In the genomic region with DNA sequence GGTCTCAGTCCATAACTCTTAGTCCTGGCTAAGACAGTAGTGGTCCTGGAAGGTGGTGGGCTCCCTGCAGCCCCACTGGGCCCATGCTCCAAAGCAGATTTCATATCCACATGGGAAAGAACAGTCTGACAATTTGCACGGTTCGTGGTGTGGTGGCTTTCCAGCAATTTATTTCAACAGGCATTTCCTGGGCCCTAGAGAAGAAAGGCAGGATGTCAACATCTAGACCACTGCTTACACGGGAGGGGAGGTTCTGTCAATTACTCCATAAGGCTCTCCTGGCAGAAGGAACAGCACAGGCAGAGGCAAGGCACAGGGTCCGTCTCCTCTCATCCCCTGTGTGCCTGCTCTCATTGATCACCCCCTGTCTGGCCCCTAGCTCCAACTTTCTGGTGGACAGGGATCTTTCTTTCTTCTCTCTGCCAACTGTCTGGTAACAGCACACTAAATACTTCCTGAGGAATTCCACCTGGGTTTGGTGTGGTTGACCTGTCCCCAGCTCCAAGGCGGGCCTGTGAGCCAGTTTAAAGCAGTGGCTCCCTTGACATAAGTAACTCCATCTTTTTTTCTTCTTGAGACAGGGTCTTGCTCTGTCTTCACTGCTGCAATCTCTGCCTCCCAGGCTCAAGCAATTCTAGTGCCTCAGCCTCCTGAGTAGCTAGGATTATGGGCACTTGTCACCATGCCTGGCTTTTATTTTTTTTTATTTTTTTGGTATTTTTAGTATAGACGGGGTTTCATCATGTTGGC, we compare ENCODE assay signal across 1 cellular context.
TF ChIP-seq lines count a peak whose summit lies in the region.

No MANE protein-coding gene starts in this region.

TF ChIP-seq in GM23338, 12 proteins besides CTCF, POLR2A, EP300 and RAD21 (continued from another document):
- TF ChIP-seq, protein P1, sequence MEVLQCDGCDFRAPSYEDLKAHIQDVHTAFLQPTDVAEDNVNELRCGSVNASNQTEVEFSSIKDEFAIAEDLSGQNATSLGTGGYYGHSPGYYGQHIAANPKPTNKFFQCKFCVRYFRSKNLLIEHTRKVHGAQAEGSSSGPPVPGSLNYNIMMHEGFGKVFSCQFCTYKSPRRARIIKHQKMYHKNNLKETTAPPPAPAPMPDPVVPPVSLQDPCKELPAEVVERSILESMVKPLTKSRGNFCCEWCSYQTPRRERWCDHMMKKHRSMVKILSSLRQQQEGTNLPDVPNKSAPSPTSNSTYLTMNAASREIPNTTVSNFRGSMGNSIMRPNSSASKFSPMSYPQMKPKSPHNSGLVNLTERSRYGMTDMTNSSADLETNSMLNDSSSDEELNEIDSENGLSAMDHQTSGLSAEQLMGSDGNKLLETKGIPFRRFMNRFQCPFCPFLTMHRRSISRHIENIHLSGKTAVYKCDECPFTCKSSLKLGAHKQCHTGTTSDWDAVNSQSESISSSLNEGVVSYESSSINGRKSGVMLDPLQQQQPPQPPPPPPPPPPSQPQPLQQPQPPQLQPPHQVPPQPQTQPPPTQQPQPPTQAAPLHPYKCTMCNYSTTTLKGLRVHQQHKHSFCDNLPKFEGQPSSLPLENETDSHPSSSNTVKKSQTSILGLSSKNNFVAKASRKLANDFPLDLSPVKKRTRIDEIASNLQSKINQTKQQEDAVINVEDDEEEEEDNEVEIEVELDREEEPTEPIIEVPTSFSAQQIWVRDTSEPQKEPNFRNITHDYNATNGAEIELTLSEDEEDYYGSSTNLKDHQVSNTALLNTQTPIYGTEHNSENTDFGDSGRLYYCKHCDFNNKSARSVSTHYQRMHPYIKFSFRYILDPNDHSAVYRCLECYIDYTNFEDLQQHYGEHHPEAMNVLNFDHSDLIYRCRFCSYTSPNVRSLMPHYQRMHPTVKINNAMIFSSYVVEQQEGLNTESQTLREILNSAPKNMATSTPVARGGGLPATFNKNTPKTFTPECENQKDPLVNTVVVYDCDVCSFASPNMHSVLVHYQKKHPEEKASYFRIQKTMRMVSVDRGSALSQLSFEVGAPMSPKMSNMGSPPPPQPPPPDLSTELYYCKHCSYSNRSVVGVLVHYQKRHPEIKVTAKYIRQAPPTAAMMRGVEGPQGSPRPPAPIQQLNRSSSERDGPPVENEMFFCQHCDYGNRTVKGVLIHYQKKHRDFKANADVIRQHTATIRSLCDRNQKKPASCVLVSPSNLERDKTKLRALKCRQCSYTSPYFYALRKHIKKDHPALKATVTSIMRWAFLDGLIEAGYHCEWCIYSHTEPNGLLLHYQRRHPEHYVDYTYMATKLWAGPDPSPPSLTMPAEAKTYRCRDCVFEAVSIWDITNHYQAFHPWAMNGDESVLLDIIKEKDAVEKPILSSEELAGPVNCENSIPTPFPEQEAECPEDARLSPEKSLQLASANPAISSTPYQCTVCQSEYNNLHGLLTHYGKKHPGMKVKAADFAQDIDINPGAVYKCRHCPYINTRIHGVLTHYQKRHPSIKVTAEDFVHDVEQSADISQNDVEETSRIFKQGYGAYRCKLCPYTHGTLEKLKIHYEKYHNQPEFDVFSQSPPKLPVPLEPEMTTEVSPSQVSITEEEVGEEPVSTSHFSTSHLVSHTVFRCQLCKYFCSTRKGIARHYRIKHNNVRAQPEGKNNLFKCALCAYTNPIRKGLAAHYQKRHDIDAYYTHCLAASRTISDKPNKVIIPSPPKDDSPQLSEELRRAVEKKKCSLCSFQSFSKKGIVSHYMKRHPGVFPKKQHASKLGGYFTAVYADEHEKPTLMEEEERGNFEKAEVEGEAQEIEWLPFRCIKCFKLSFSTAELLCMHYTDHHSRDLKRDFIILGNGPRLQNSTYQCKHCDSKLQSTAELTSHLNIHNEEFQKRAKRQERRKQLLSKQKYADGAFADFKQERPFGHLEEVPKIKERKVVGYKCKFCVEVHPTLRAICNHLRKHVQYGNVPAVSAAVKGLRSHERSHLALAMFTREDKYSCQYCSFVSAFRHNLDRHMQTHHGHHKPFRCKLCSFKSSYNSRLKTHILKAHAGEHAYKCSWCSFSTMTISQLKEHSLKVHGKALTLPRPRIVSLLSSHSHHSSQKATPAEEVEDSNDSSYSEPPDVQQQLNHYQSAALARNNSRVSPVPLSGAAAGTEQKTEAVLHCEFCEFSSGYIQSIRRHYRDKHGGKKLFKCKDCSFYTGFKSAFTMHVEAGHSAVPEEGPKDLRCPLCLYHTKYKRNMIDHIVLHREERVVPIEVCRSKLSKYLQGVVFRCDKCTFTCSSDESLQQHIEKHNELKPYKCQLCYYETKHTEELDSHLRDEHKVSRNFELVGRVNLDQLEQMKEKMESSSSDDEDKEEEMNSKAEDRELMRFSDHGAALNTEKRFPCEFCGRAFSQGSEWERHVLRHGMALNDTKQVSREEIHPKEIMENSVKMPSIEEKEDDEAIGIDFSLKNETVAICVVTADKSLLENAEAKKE (CRISPR knock-in tag; IDR thresholded peaks at IDR 0.05) = no peak
- no peak for TF ChIP-seq JUNB (IDR thresholded peaks at IDR 0.05; ENCODE audit: unreplicated experiment)
